Comparison of ENCODE assay signal across 19 cellular contexts in genomic region chr5:132308701-132309100, GRCh38. TPM values are rescaled to one million over a fixed set of nuclear protein-coding genes. Genes with fewer than 3 reads are reported as not detected.
DNase-seq lines count a peak whose midpoint lies in the region; ATAC-seq, FAIRE-seq and TF ChIP-seq lines count a peak whose summit lies in the region.
"Had no signal": no experiment of that assay in that cellular context is flagged by ENCODE, and none has a peak within 500 bp of the region (broad histone marks: within the 10 kb centered on the region; RNA-seq: fewer than 3 reads in every experiment).

No MANE protein-coding gene starts in this region.

- no peak overlapping the region for H2BK120ac ChIP-seq in neuronal stem cell (ENCODE audit: low read depth, low read length)

- peaks cover 3 to 13% (median 12%) of the 10 kb centered on the region in 7 donors for H3K9me3 Mint-ChIP-seq in CD14-positive monocyte

- no peak overlapping the region for H2BK12ac ChIP-seq in neuronal stem cell (ENCODE audit: low read length)

- no peak overlapping the region for H3K27ac ChIP-seq in neuronal stem cell (replicated peaks; ENCODE audit: low read length)
- H3K27ac ChIP-seq: GM23248 had no signal

- no peak overlapping the region for H4K8ac ChIP-seq in neuronal stem cell (ENCODE audit: low read depth, low read length)

- H3K4me1 Mint-ChIP-seq in CD14-positive monocyte, result peaks cover 28% of the 10 kb centered on the region

- no peak overlapping the region for H3K9ac ChIP-seq in neuronal stem cell (ENCODE audit: low read depth, low read length, poor library complexity)
- H3K9ac ChIP-seq: GM23248 had no signal

- H3K36me3 Mint-ChIP-seq in CD14-positive monocyte, result peaks cover 33 to 51% of the 10 kb centered on the region in 2 donors

- no peak overlapping the region for H4K91ac ChIP-seq in neuronal stem cell (ENCODE audit: low read depth, low read length, poor library complexity)

- H2BK5ac ChIP-seq in neuronal stem cell (ENCODE audit: low read length), result no peak overlapping the region

- no peak for TF ChIP-seq CTCF in CD14-positive monocyte (IDR thresholded peaks at IDR 0.05)
- no peak for TF ChIP-seq CTCF in bronchial epithelial cell (IDR thresholded peaks at IDR 0.05; ENCODE audit: insufficient read depth, low read length, severe bottlenecking)

- H3K4me2 ChIP-seq in neuronal stem cell (ENCODE audit: insufficient read depth, low read length, poor library complexity, severe bottlenecking), result no peak overlapping the region

- H3K18ac ChIP-seq in neuronal stem cell (ENCODE audit: low read length), result no peak overlapping the region

- no peak overlapping the region for H2AFZ ChIP-seq in neuronal stem cell (ENCODE audit: low read length)
- H2AFZ ChIP-seq: GM23248 had no signal

- H3K4me3 Mint-ChIP-seq in CD14-positive monocyte, result no peak overlapping the region
- H3K4me3 Mint-ChIP-seq: CD4-positive, alpha-beta T cell had no signal

- ATAC-seq in SK-N-SH treated with all-trans-retinoic acid at 6 μM for 48 hours (no peak), GM18873 (IDR thresholded peaks at IDR 0.05; ENCODE audit: low FRiP score, unreplicated experiment) (no peak)

- WGBS in neuronal stem cell (ENCODE audit: extremely low coverage in 2 of 2, insufficient read length in 2 of 2, insufficient replicate concordance in 1 of 2), 2 donors, result no CpG with 5 or more reads among the region's 4 CpGs

- no peaks in the 10 kb centered on the region for H3K79me1 ChIP-seq in neuronal stem cell (ENCODE audit: low read depth, low read length)

- DNase-seq in CD14-positive monocyte (ENCODE audit: low spot score), result no peak
- no peak for DNase-seq in bronchial epithelial cell (ENCODE audit: low read depth)
- no peak for DNase-seq in neuronal stem cell (ENCODE audit: low spot score)
- DNase-seq in urothelium cell line (ENCODE audit: low spot score), result no peak
- DNase-seq in kidney tubule cell (ENCODE audit: low spot score), result no peak
- DNase-seq: ACHN; BE2C; C1 segment of cervical spinal cord; Caco-2; CD4-positive, alpha-beta T cell; GM23248; HCEC 1CT had no signal

- peak overlapping the region in 4 of 7 donors; percentile 10 to 80 (median 73) for H3K27ac Mint-ChIP-seq in CD14-positive monocyte
- H3K27ac Mint-ChIP-seq: CD4-positive, alpha-beta T cell had no signal

- H3K4me3 ChIP-seq in bronchial epithelial cell (ENCODE audit: low read depth, low read length) (no peak overlapping the region), neuronal stem cell (ENCODE audit: low read length in 2 of 2) (no peak overlapping the region)
- H3K4me3 ChIP-seq: GM23248 had no signal

- H3K4me1 ChIP-seq in neuronal stem cell (ENCODE audit: control insufficient read depth in 2 of 2, insufficient read depth in 1 of 2, low read depth in 1 of 2, low read length in 2 of 2), result peaks cover 0 to 2% of the 10 kb centered on the region in 2 donors

- no peak overlapping the region for H3K23ac ChIP-seq in neuronal stem cell (ENCODE audit: low read depth, low read length, poor library complexity)

- H3K9me3 ChIP-seq in neuronal stem cell (replicated peaks in 1 of 2; ENCODE audit: control insufficient read depth in 2 of 2, insufficient read depth in 1 of 2, low read depth in 1 of 2, low read length in 2 of 2), result no peaks in the 10 kb centered on the region
- H3K9me3 ChIP-seq: BE2C, Caco-2 had no signal

- H3K4ac ChIP-seq in neuronal stem cell (ENCODE audit: low read length), result no peak overlapping the region

- no peak overlapping the region for H2BK15ac ChIP-seq in neuronal stem cell (ENCODE audit: low read length)

- no peak overlapping the region for H3K14ac ChIP-seq in neuronal stem cell (ENCODE audit: low read length)

- no peaks in the 10 kb centered on the region for H3K27me3 Mint-ChIP-seq in CD14-positive monocyte (ENCODE audit: low read depth in 3 of 3)
- H3K27me3 Mint-ChIP-seq: CD4-positive, alpha-beta T cell had no signal

- H2AK5ac ChIP-seq in neuronal stem cell (ENCODE audit: low read depth, low read length), result peak overlapping the region; percentile 13

- FAIRE-seq in bronchial epithelial cell (lab: Jason Lieb, UNC), result peak; percentile 7
- FAIRE-seq in urothelium cell line (lab: Jason Lieb, UNC), result peak; percentile 5
- FAIRE-seq: D721Med, G401.6, GM12891, H54 had no signal

- H3K36me3 ChIP-seq in bronchial epithelial cell (ENCODE audit: control insufficient read depth, insufficient read depth, low read length) (peaks cover 1% of the 10 kb centered on the region), neuronal stem cell (replicated peaks in 1 of 2; ENCODE audit: control insufficient read depth in 2 of 2, insufficient read depth in 2 of 2, low read length in 2 of 2) (no peaks in the 10 kb centered on the region)
- H3K36me3 ChIP-seq: BE2C had no signal

- H3K27me3 ChIP-seq in bronchial epithelial cell (ENCODE audit: control insufficient read depth, insufficient read depth, low read length), result no peaks in the 10 kb centered on the region
- no peaks in the 10 kb centered on the region for H3K27me3 ChIP-seq in neuronal stem cell (ENCODE audit: control insufficient read depth in 3 of 3, insufficient read depth in 3 of 3, low read depth in 1 of 3, low read length in 3 of 3)
- H3K27me3 ChIP-seq: BE2C had no signal

- intact Hi-C loops in CD14-positive monocyte (cut with micrococcal nuclease), result no loop called here

TF ChIP-seq in SK-N-SH treated with all-trans-retinoic acid at 6 μM for 48 hours, 23 proteins besides CTCF, POLR2A, EP300 and RAD21:
- no peak for TF ChIP-seq ZNF565 (CRISPR knock-in tag; conservative IDR thresholded peaks at IDR 0.05; ENCODE audit: low read depth)
- no peak for TF ChIP-seq CSDC2 (CRISPR knock-in tag; IDR thresholded peaks at IDR 0.05)
- no peak for TF ChIP-seq OSR1 (CRISPR knock-in tag; IDR thresholded peaks at IDR 0.05)
- no peak for TF ChIP-seq ZC3H10 (CRISPR knock-in tag; IDR thresholded peaks at IDR 0.05)
- no peak for TF ChIP-seq TOX (CRISPR knock-in tag; IDR thresholded peaks at IDR 0.05; ENCODE audit: borderline replicate concordance)
- no peak for TF ChIP-seq GLIS3 (CRISPR knock-in tag; IDR thresholded peaks at IDR 0.05)
- TF ChIP-seq ZFP30 (CRISPR knock-in tag; IDR thresholded peaks at IDR 0.05), result no peak
- TF ChIP-seq PPARA (CRISPR knock-in tag; IDR thresholded peaks at IDR 0.05; ENCODE audit: borderline replicate concordance), result no peak
- TF ChIP-seq CREB5 (CRISPR knock-in tag; IDR thresholded peaks at IDR 0.05; ENCODE audit: low read depth), result no peak
- no peak for TF ChIP-seq RARB (CRISPR knock-in tag; IDR thresholded peaks at IDR 0.05)
- TF ChIP-seq ESRRG (CRISPR knock-in tag; IDR thresholded peaks at IDR 0.05), result no peak
- TF ChIP-seq BACH2 (CRISPR knock-in tag; IDR thresholded peaks at IDR 0.05; ENCODE audit: borderline replicate concordance), result no peak
- no peak for TF ChIP-seq ZNF70 (CRISPR knock-in tag; IDR thresholded peaks at IDR 0.05)
- no peak for TF ChIP-seq TCF4 (CRISPR knock-in tag; IDR thresholded peaks at IDR 0.05; ENCODE audit: borderline replicate concordance)
- TF ChIP-seq SNAI2 (CRISPR knock-in tag; IDR thresholded peaks at IDR 0.05), result no peak
- TF ChIP-seq, protein P1, sequence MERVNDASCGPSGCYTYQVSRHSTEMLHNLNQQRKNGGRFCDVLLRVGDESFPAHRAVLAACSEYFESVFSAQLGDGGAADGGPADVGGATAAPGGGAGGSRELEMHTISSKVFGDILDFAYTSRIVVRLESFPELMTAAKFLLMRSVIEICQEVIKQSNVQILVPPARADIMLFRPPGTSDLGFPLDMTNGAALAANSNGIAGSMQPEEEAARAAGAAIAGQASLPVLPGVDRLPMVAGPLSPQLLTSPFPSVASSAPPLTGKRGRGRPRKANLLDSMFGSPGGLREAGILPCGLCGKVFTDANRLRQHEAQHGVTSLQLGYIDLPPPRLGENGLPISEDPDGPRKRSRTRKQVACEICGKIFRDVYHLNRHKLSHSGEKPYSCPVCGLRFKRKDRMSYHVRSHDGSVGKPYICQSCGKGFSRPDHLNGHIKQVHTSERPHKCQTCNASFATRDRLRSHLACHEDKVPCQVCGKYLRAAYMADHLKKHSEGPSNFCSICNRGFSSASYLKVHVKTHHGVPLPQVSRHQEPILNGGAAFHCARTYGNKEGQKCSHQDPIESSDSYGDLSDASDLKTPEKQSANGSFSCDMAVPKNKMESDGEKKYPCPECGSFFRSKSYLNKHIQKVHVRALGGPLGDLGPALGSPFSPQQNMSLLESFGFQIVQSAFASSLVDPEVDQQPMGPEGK (CRISPR knock-in tag; IDR thresholded peaks at IDR 0.05; ENCODE audit: borderline replicate concordance), result no peak
- TF ChIP-seq ZFP3 (CRISPR knock-in tag; IDR thresholded peaks at IDR 0.05), result no peak

RNA-seq across cellular contexts. Expression of gene SLC22A4, which starts 14.5 kb away (rescaled TPM):
- polyA plus RNA-seq in CD14-positive monocyte, result 10 to 100 TPM; 12.2 to 13.0 TPM
- total RNA-seq in bronchial epithelial cell, result 0.13 and 0.26 TPM in 2 replicates
- polyA plus RNA-seq in neuronal stem cell (2013, experiment 1 of 2), result 0.10 TPM
- 0.06 TPM for polyA plus RNA-seq in neuronal stem cell (2013, experiment 2 of 2)

RNA-seq across cellular contexts. Expression of gene PDLIM4, which starts 51.2 kb away (rescaled TPM):
- polyA plus RNA-seq in CD14-positive monocyte, result not detected
- total RNA-seq in bronchial epithelial cell, result 12.9 and 18.8 TPM in 2 replicates
- polyA plus RNA-seq in neuronal stem cell (2013, experiment 1 of 2), result 20.0 TPM
- polyA plus RNA-seq in neuronal stem cell (2013, experiment 2 of 2), result 18.6 TPM
- total RNA-seq: A172; Caco-2; CD4-positive, alpha-beta T cell had no signal
